In genomic region chr15:27592036-27592725, GRCh38 we compare ENCODE assay signal across 1 cellular context.
TF ChIP-seq lines count a peak whose summit lies in the region.

No MANE protein-coding gene starts in this region.

TF ChIP-seq in HEK293, 187 proteins besides CTCF, POLR2A, EP300 and RAD21 (continued from another document):
- TF ChIP-seq REST (tag by site-specific recombination; IDR thresholded peaks at IDR 0.05), result peak; percentile 52
